Comparison of ENCODE assay signal across 2 cellular contexts in the genomic region with DNA sequence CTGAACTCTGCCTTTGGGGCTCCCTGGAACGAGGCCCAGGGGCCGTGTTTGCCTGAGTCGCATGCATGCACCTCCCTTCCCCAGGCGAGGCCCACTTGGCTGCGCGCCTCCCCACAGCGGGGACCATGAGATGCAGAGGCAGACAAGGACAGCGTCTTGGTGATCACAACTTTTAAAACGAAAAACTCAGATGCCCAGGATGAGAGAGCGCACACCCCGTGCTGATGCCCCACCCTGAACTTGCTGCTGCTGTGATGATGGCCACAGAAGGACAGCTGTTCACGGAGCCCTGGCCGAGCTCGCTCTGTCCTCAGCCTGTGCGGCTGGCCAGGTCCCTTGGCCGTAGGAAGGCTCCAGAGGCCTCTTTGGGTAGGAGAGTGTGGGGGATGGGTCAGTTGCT.
TF ChIP-seq lines count a peak whose summit lies in the region.

No MANE protein-coding gene starts in this region.

TF ChIP-seq in IMR-90, 13 proteins besides CTCF, POLR2A, EP300 and RAD21:
- TF ChIP-seq USF2 (IDR thresholded peaks at IDR 0.05; ENCODE audit: low read depth, low read length) (no peak), FOS (IDR thresholded peaks at IDR 0.05; ENCODE audit: low read depth, low read length) (no peak), SMC3 (IDR thresholded peaks at IDR 0.05; ENCODE audit: low read depth, low read length) (no peak), BHLHE40 (IDR thresholded peaks at IDR 0.05; ENCODE audit: low read depth, low read length) (no peak), MAFK (IDR thresholded peaks at IDR 0.05; ENCODE audit: low read depth, low read length) (no peak), RFX5 (IDR thresholded peaks at IDR 0.05; ENCODE audit: low read depth, low read length) (no peak), MXI1 (IDR thresholded peaks at IDR 0.05; ENCODE audit: borderline replicate concordance, low read depth, low read length) (no peak), RCOR1 (IDR thresholded peaks at IDR 0.05; ENCODE audit: insufficient replicate concordance, low read length) (no peak), CHD1 (IDR thresholded peaks at IDR 0.05; ENCODE audit: low read depth, low read length) (no peak), CEBPB (IDR thresholded peaks at IDR 0.05; ENCODE audit: low read depth, low read length) (no peak), NFE2L2 (IDR thresholded peaks at IDR 0.05; ENCODE audit: low read depth, low read length) (no peak), MAZ (IDR thresholded peaks at IDR 0.05; ENCODE audit: borderline replicate concordance, low read depth, low read length) (no peak)
- TF ChIP-seq, protein P1, sequence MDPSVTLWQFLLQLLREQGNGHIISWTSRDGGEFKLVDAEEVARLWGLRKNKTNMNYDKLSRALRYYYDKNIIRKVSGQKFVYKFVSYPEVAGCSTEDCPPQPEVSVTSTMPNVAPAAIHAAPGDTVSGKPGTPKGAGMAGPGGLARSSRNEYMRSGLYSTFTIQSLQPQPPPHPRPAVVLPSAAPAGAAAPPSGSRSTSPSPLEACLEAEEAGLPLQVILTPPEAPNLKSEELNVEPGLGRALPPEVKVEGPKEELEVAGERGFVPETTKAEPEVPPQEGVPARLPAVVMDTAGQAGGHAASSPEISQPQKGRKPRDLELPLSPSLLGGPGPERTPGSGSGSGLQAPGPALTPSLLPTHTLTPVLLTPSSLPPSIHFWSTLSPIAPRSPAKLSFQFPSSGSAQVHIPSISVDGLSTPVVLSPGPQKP (IDR thresholded peaks at IDR 0.05; ENCODE audit: borderline replicate concordance, low read depth, low read length), result no peak

TF ChIP-seq in H1, 55 proteins besides CTCF, POLR2A, EP300 and RAD21:
- TF ChIP-seq SP2 (IDR thresholded peaks at IDR 0.05; ENCODE audit: low read length) (no peak), PHF8 (conservative IDR thresholded peaks at IDR 0.05; ENCODE audit: low read depth, low read length) (no peak), RXRA (IDR thresholded peaks at IDR 0.05; ENCODE audit: insufficient read depth, low read depth, low read length) (no peak), RBBP5 (IDR thresholded peaks at IDR 0.05; ENCODE audit: borderline replicate concordance, low read depth, low read length) (no peak), KDM4A (IDR thresholded peaks at IDR 0.05; ENCODE audit: low read depth, low read length, severe bottlenecking) (no peak), POU5F1 (IDR thresholded peaks at IDR 0.05; ENCODE audit: low read depth, low read length) (no peak), KDM5A (IDR thresholded peaks at IDR 0.05; ENCODE audit: low read length) (no peak), SP4 (IDR thresholded peaks at IDR 0.05; ENCODE audit: low read length) (no peak), HDAC6 (IDR thresholded peaks at IDR 0.05; ENCODE audit: low read depth, low read length) (no peak), CTBP2 (IDR thresholded peaks at IDR 0.05; ENCODE audit: borderline replicate concordance, insufficient read depth, insufficient read length, low read length) (no peak), SIRT6 (IDR thresholded peaks at IDR 0.05; ENCODE audit: low read length) (no peak), ZNF274 (IDR thresholded peaks at IDR 0.05; ENCODE audit: borderline replicate concordance, extremely low read depth, low read length) (no peak), GABPA (IDR thresholded peaks at IDR 0.05; ENCODE audit: borderline replicate concordance, insufficient read depth, low read length) (no peak), CHD1 (IDR thresholded peaks at IDR 0.05; ENCODE audit: low read depth, low read length) (no peak), TAF7 (optimal IDR thresholded peaks at IDR 0.05; ENCODE audit: borderline replicate concordance, low read depth, low read length) (no peak), JUND (IDR thresholded peaks at IDR 0.05; ENCODE audit: low read length) (no peak), JUN (IDR thresholded peaks at IDR 0.05; ENCODE audit: low read depth, low read length) (no peak), TCF12 (IDR thresholded peaks at IDR 0.05; ENCODE audit: low read depth, low read length) (no peak)
